ENCODE assay signal across 27 cellular contexts in genomic region chr12:54030442-54030801, GRCh38. TPM values are rescaled to one million over a fixed set of nuclear protein-coding genes. Genes with fewer than 3 reads are reported as not detected.
A peak's percentile ranks its signal among the peaks of the same experiment; 100 is the strongest.
DNase-seq lines count a peak whose midpoint lies in the region; ATAC-seq and TF ChIP-seq lines count a peak whose summit lies in the region.
"Had no signal": no experiment of that assay in that cellular context is flagged by ENCODE, and none has a peak within 500 bp of the region (broad histone marks: within the 10 kb centered on the region; RNA-seq: fewer than 3 reads in every experiment).

No MANE protein-coding gene starts in this region.

- no peaks in the 10 kb centered on the region for H3F3A ChIP-seq in PC-3 (ENCODE audit: low read length, unreplicated experiment)

- DNase-seq in activated naive CD4-positive, alpha-beta T cell (lab: John Stamatoyannopoulos, UW), result no peak
- DNase-seq in endothelial cell (ENCODE audit: low spot score) (no peak), neural crest cell (ENCODE audit: low read depth, low spot score) (no peak), type B pancreatic cell (ENCODE audit: extremely low spot score, unreplicated experiment) (no peak), MV-4-11 (lab: John Stamatoyannopoulos, UW) (no peak), PC-3 (no peak)
- DNase-seq: 8988T; activated CD4-positive, alpha-beta T cell treated with anti-CD3 and anti-CD28 coated beads, Interleukin-2, amount 50 U/mL, for 48 hours; aorta; caudate nucleus; CD4-positive, CD25-positive, alpha-beta regulatory T cell; left ventricle myocardium superior; mucosa of descending colon; NCI-H1048; NCI-H2081; NCI-H2227 treated with DMSO at 0.1 percent for 48 hours; NCI-H69; stimulated activated CD4-positive, alpha-beta T cell treated with anti-CD3 and anti-CD28 coated beads, Interleukin-15, amount 100 ng/mL, for 24 hours; T-helper 1 cell had no signal

- peak overlapping the region; percentile 62 for H3K27ac Mint-ChIP-seq in activated naive CD4-positive, alpha-beta T cell treated with anti-CD3 and anti-CD28 coated beads, Interleukin-2, amount 50 U/mL, for 24 hours
- H3K27ac Mint-ChIP-seq in endothelial cell (ENCODE audit: unreplicated experiment), result no peak overlapping the region
- H3K27ac Mint-ChIP-seq in neural crest cell (ENCODE audit: unreplicated experiment), result no peak overlapping the region
- peak overlapping the region; percentile 86 for H3K27ac Mint-ChIP-seq in type B pancreatic cell
- H3K27ac Mint-ChIP-seq: activated naive CD4-positive, alpha-beta T cell treated with anti-CD3 and anti-CD28 coated beads, Interleukin-2, amount 50 U/mL, for 72 hours; activated T-helper 17 cell treated with anti-CD3 and anti-CD28 coated beads, Interleukin-2, amount 50 U/mL, for 72 hours; CD4-positive, CD25-positive, alpha-beta regulatory T cell had no signal

- POLR2A ChIA-PET in PC-3 (lab: Charles Lee; ENCODE audit: unreplicated experiment), result no interaction called here

- H3K36me3 ChIP-seq in PC-3 (ENCODE audit: low read depth, low read length), result no peaks in the 10 kb centered on the region
- H3K36me3 ChIP-seq: right lobe of liver had no signal

- ATAC-seq in PC-3 (no peak), GM19351 (IDR thresholded peaks at IDR 0.05; ENCODE audit: unreplicated experiment) (no peak)
- ATAC-seq: activated naive CD4-positive, alpha-beta T cell treated with anti-CD3 and anti-CD28 coated beads, Interleukin-2, amount 50 U/mL, for 72 hours; activated T-helper 17 cell treated with anti-CD3 and anti-CD28 coated beads, Interleukin-2, amount 50 U/mL, for 72 hours; left ventricle myocardium superior; mucosa of descending colon; right lobe of liver had no signal

- H3K4me3 Mint-ChIP-seq in activated naive CD4-positive, alpha-beta T cell treated with anti-CD3 and anti-CD28 coated beads, Interleukin-2, amount 50 U/mL, for 24 hours, result no peak overlapping the region
- H3K4me3 Mint-ChIP-seq in endothelial cell (ENCODE audit: unreplicated experiment) (peak overlapping the region; percentile 45), neural crest cell (peak overlapping the region; percentile 66), type B pancreatic cell (peak overlapping the region; percentile 83)
- H3K4me3 Mint-ChIP-seq: activated T-helper 17 cell treated with anti-CD3 and anti-CD28 coated beads, Interleukin-2, amount 50 U/mL, for 72 hours; CD4-positive, CD25-positive, alpha-beta regulatory T cell had no signal

- TF ChIP-seq CTCF in endothelial cell (IDR thresholded peaks at IDR 0.05; ENCODE audit: unreplicated experiment), result no peak
- no peak for TF ChIP-seq CTCF in neural crest cell (conservative IDR thresholded peaks at IDR 0.05)
- TF ChIP-seq CTCF in type B pancreatic cell (conservative IDR thresholded peaks at IDR 0.05), result no peak
- no peak for TF ChIP-seq CTCF in PC-3 (conservative IDR thresholded peaks at IDR 0.05; ENCODE audit: low read depth, low read length)

- H3K4me1 Mint-ChIP-seq in activated naive CD4-positive, alpha-beta T cell treated with anti-CD3 and anti-CD28 coated beads, Interleukin-2, amount 50 U/mL, for 24 hours, result peaks cover 27% of the 10 kb centered on the region
- H3K4me1 Mint-ChIP-seq in endothelial cell (ENCODE audit: unreplicated experiment) (peaks cover 30% of the 10 kb centered on the region), neural crest cell (peaks cover 4% of the 10 kb centered on the region), type B pancreatic cell (ENCODE audit: unreplicated experiment) (peaks cover 39% of the 10 kb centered on the region)
- H3K4me1 Mint-ChIP-seq: activated T-helper 17 cell treated with anti-CD3 and anti-CD28 coated beads, Interleukin-2, amount 50 U/mL, for 72 hours had no signal

- H3K27me3 ChIP-seq in PC-3 (ENCODE audit: low read length), result no peaks in the 10 kb centered on the region
- H3K27me3 ChIP-seq: SJSA1 had no signal

- no peak overlapping the region for H3K4me3 ChIP-seq in PC-3 (ENCODE audit: low read length)
- H3K4me3 ChIP-seq: mucosa of descending colon, right lobe of liver, SJSA1 had no signal

- no peaks in the 10 kb centered on the region for H4K20me1 ChIP-seq in PC-3 (ENCODE audit: low read length)

- peaks cover 10% of the 10 kb centered on the region for H3K4me1 ChIP-seq in PC-3 (ENCODE audit: insufficient read depth, low read length)
- H3K4me1 ChIP-seq: SJSA1 had no signal

- H3K9me3 ChIP-seq in PC-3 (ENCODE audit: low read length), result no peaks in the 10 kb centered on the region
- H3K9me3 ChIP-seq: mucosa of descending colon, right lobe of liver, SJSA1, thoracic aorta had no signal

- no peak overlapping the region for H2AFZ ChIP-seq in PC-3 (ENCODE audit: low read length)

- no peaks in the 10 kb centered on the region for H3K9me3 Mint-ChIP-seq in activated naive CD4-positive, alpha-beta T cell treated with anti-CD3 and anti-CD28 coated beads, Interleukin-2, amount 50 U/mL, for 24 hours
- H3K9me3 Mint-ChIP-seq in endothelial cell (ENCODE audit: unreplicated experiment), result no peaks in the 10 kb centered on the region
- no peaks in the 10 kb centered on the region for H3K9me3 Mint-ChIP-seq in neural crest cell
- H3K9me3 Mint-ChIP-seq in type B pancreatic cell, result no peaks in the 10 kb centered on the region
- H3K9me3 Mint-ChIP-seq: activated naive CD4-positive, alpha-beta T cell treated with anti-CD3 and anti-CD28 coated beads, Interleukin-2, amount 50 U/mL, for 72 hours; activated T-helper 17 cell treated with anti-CD3 and anti-CD28 coated beads, Interleukin-2, amount 50 U/mL, for 72 hours had no signal

- H3K27me3 Mint-ChIP-seq in activated naive CD4-positive, alpha-beta T cell treated with anti-CD3 and anti-CD28 coated beads, Interleukin-2, amount 50 U/mL, for 24 hours, result peaks cover 62% of the 10 kb centered on the region
- peaks cover 58% of the 10 kb centered on the region for H3K27me3 Mint-ChIP-seq in endothelial cell (ENCODE audit: unreplicated experiment)
- peaks cover 97% of the 10 kb centered on the region for H3K27me3 Mint-ChIP-seq in neural crest cell (ENCODE audit: low read depth)
- H3K27me3 Mint-ChIP-seq in type B pancreatic cell, result peaks cover 80% of the 10 kb centered on the region

- peaks cover 23% of the 10 kb centered on the region for H3K79me2 ChIP-seq in PC-3 (ENCODE audit: low read length)

- no TSS peak for BruUV-seq in PC-3 (replicated peaks; lab: Mats Ljungman, UMichigan)

- H3K27ac ChIP-seq in PC-3 (ENCODE audit: low read length), result no peak overlapping the region
- H3K27ac ChIP-seq: right lobe of liver, SJSA1, thoracic aorta had no signal

- H3K36me3 Mint-ChIP-seq in activated naive CD4-positive, alpha-beta T cell treated with anti-CD3 and anti-CD28 coated beads, Interleukin-2, amount 50 U/mL, for 24 hours, result no peaks in the 10 kb centered on the region
- H3K36me3 Mint-ChIP-seq in endothelial cell (ENCODE audit: low read depth, unreplicated experiment) (peaks cover 7% of the 10 kb centered on the region), neural crest cell (ENCODE audit: low read depth) (peaks cover 3% of the 10 kb centered on the region), type B pancreatic cell (peaks cover 7% of the 10 kb centered on the region)
- H3K36me3 Mint-ChIP-seq: CD4-positive, CD25-positive, alpha-beta regulatory T cell had no signal

- no peak overlapping the region for H3K9ac ChIP-seq in PC-3 (ENCODE audit: low read length)

- H3K4me2 ChIP-seq in PC-3 (ENCODE audit: low read length), result no peak overlapping the region

- intact Hi-C loops in PC-3 (cut with micrococcal nuclease), result no loop called here

- CTCF ChIA-PET in PC-3 (lab: Charles Lee), result no interaction called here

- no peaks in the 10 kb centered on the region for H3K9me2 ChIP-seq in PC-3 (replicated peaks; ENCODE audit: low read length)

RNA-seq across cellular contexts. Expression of gene HOXC6, which starts 2.2 kb away (rescaled TPM):
- total RNA-seq in endothelial cell (ENCODE audit: unreplicated experiment) (0.21 TPM), neural crest cell (10.7 and 11.0 TPM in 2 replicates), type B pancreatic cell (ENCODE audit: low replicate concordance) (4.8 and 23.0 TPM in 2 replicates), PC-3 (2014; rRNA removed) (2.8 and 5.3 TPM in 2 replicates)
- total RNA-seq: activated naive CD4-positive, alpha-beta T cell treated with anti-CD3 and anti-CD28 coated beads, Interleukin-2, amount 50 U/mL, for 72 hours; activated T-helper 17 cell treated with anti-CD3 and anti-CD28 coated beads, Interleukin-2, amount 50 U/mL, for 72 hours; CD4-positive, CD25-positive, alpha-beta regulatory T cell; right lobe of liver; thoracic aorta had no signal

RNA-seq across cellular contexts. Expression of gene HOXC5, which starts 2.4 kb away (rescaled TPM):
- total RNA-seq in endothelial cell (ENCODE audit: unreplicated experiment), result not detected
- 3.5 and 3.8 TPM in 2 replicates for total RNA-seq in neural crest cell
- total RNA-seq in type B pancreatic cell (ENCODE audit: low replicate concordance), result 1.9 and 56.9 TPM in 2 replicates
- 0.26 and 0.29 TPM in 2 replicates for total RNA-seq in PC-3 (2014; rRNA removed)
- total RNA-seq: activated naive CD4-positive, alpha-beta T cell treated with anti-CD3 and anti-CD28 coated beads, Interleukin-2, amount 50 U/mL, for 72 hours; activated T-helper 17 cell treated with anti-CD3 and anti-CD28 coated beads, Interleukin-2, amount 50 U/mL, for 72 hours; CD4-positive, CD25-positive, alpha-beta regulatory T cell; left ventricle myocardium superior; mucosa of descending colon; right lobe of liver; SJSA1 had no signal

RNA-seq across cellular contexts. Expression of gene HOXC8, which starts 21.6 kb away (rescaled TPM):
- total RNA-seq in endothelial cell (ENCODE audit: unreplicated experiment), result not detected
- 4.5 and 4.8 TPM in 2 replicates for total RNA-seq in neural crest cell
- 0.77 and 1.5 TPM in 2 replicates for total RNA-seq in type B pancreatic cell (ENCODE audit: low replicate concordance)
- total RNA-seq in PC-3 (2014; rRNA removed), result 1.1 and 2.4 TPM in 2 replicates
- total RNA-seq: activated naive CD4-positive, alpha-beta T cell treated with anti-CD3 and anti-CD28 coated beads, Interleukin-2, amount 50 U/mL, for 72 hours; activated T-helper 17 cell treated with anti-CD3 and anti-CD28 coated beads, Interleukin-2, amount 50 U/mL, for 72 hours; CD4-positive, CD25-positive, alpha-beta regulatory T cell; fibroblast of lung; left ventricle myocardium superior; mucosa of descending colon; right lobe of liver; thoracic aorta had no signal

RNA-seq across cellular contexts. Expression of gene HOXC4, which starts 23.2 kb away (rescaled TPM):
- total RNA-seq in endothelial cell (ENCODE audit: unreplicated experiment) (not detected), neural crest cell (5.6 and 8.3 TPM in 2 replicates), type B pancreatic cell (ENCODE audit: low replicate concordance) (6.7 and 47.9 TPM in 2 replicates), PC-3 (2014; rRNA removed) (1.8 and 2.6 TPM in 2 replicates)
- total RNA-seq: left ventricle myocardium superior had no signal

RNA-seq across cellular contexts. Expression of gene HOXC9, which starts 30.5 kb away (rescaled TPM):
- total RNA-seq in endothelial cell (ENCODE audit: unreplicated experiment) (0.28 TPM), neural crest cell (5.6 and 6.3 TPM in 2 replicates), type B pancreatic cell (ENCODE audit: low replicate concordance) (0.27 and 0.36 TPM in 2 replicates), PC-3 (2014; rRNA removed) (1.5 and 1.8 TPM in 2 replicates)
- total RNA-seq: activated naive CD4-positive, alpha-beta T cell treated with anti-CD3 and anti-CD28 coated beads, Interleukin-2, amount 50 U/mL, for 72 hours; activated T-helper 17 cell treated with anti-CD3 and anti-CD28 coated beads, Interleukin-2, amount 50 U/mL, for 72 hours; CD4-positive, CD25-positive, alpha-beta regulatory T cell; fibroblast of lung; left ventricle myocardium superior; mucosa of descending colon; right lobe of liver; thoracic aorta had no signal

Comparison
In these comparisons a context has a peak if more than half of its experiments do, and no peak if none do; other contexts are left out.
1. H3K27ac Mint-ChIP-seq: peak in activated naive CD4-positive, alpha-beta T cell treated with anti-CD3 and anti-CD28 coated beads, Interleukin-2, amount 50 U/mL, for 24 hours (single experiment) and type B pancreatic cell (single experiment); none in endothelial cell (single experiment) and neural crest cell (single experiment).